13 cellular contexts compared by ENCODE assay signal in genomic region chr6:89736887-89737286, GRCh38.
A peak's percentile ranks its signal among the peaks of the same experiment; 100 is the strongest.
DNase-seq lines count a peak whose midpoint lies in the region; ATAC-seq lines count a peak whose summit lies in the region.
"Had no signal": no experiment of that assay in that cellular context is flagged by ENCODE, and none has a peak within 500 bp of the region (broad histone marks: within the 10 kb centered on the region; RNA-seq: fewer than 3 reads in every experiment).

No MANE protein-coding gene starts in this region.

- peaks cover 35% of the 10 kb centered on the region for H3K36me3 Mint-ChIP-seq in memory B cell

- DNase-seq in NOMO-1 treated with DMSO at 0.1 percent for 48 hours (lab: John Stamatoyannopoulos, UW; ENCODE audit: unreplicated experiment) = peak; percentile 38
- no peak for DNase-seq in memory B cell (ENCODE audit: low spot score in 2 of 2)
- no peak for DNase-seq in stimulated activated naive CD4-positive, alpha-beta T cell (lab: John Stamatoyannopoulos, UW)
- DNase-seq: BE2C; CD4-positive, alpha-beta memory T cell; DMS79; IMR-90 had no signal

- H3K4me3 Mint-ChIP-seq in memory B cell = no peak overlapping the region
- H3K4me3 Mint-ChIP-seq: CD4-positive, alpha-beta memory T cell had no signal

- peak; percentile 76 for ATAC-seq in GM18868 (IDR thresholded peaks at IDR 0.05; ENCODE audit: unreplicated experiment)
- ATAC-seq in HG02759 (IDR thresholded peaks at IDR 0.05; ENCODE audit: unreplicated experiment) = peak; percentile 71
- ATAC-seq in memory B cell (ENCODE audit: low read depth) = no peak
- ATAC-seq in GM19035 (IDR thresholded peaks at IDR 0.05; ENCODE audit: unreplicated experiment) = no peak
- no peak for ATAC-seq in HG03280 (IDR thresholded peaks at IDR 0.05; ENCODE audit: unreplicated experiment)
- ATAC-seq: A549, GM12878 had no signal

- no peaks in the 10 kb centered on the region for H3K27me3 Mint-ChIP-seq in memory B cell
- H3K27me3 Mint-ChIP-seq: CD4-positive, alpha-beta memory T cell had no signal

- H3K9me3 Mint-ChIP-seq in memory B cell = peaks cover 2% of the 10 kb centered on the region

- no peaks in the 10 kb centered on the region for H3K4me1 Mint-ChIP-seq in memory B cell
- H3K4me1 Mint-ChIP-seq: CD4-positive, alpha-beta memory T cell had no signal

- peak overlapping the region; percentile 24 for H3K27ac Mint-ChIP-seq in memory B cell

Comparison
In these comparisons a context has a peak if more than half of its experiments do, and no peak if none do; other contexts are left out.
1. ATAC-seq: peak in GM18868 (single experiment) and HG02759 (single experiment); none in memory B cell (single experiment), GM19035 (single experiment) and HG03280 (single experiment).